ENCODE assay signal across 8 cellular contexts in the genomic region with DNA sequence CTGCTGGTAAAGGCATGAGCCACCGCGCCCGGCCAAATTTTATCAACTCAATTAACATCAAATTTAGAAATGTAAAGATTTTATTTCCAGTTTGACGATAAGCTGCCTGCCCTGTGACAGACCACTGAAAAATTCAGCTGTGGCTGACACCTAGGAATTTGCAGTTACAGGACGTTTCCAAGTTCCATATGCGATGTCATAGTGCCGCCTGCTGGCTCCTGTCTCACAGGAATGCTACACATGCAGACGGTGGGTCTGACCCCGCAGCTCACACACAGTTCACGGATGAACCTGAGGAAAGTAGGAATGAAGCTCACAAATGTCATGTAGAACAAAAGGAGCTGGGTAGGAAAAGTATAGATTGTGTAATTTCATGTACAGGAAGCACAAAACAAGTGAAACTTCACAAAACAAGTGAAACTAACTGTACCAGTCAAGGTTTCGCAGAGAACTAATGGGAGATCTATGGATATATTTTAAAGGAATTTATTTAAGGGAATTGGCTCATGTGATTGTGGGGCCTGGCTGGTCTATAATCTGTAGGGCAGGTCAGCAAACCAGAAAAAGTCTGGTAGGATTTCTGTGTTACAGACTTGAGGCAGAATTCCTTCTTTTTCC. TPM values are rescaled to one million over a fixed set of nuclear protein-coding genes. Genes with fewer than 3 reads are reported as not detected.
DNase-seq lines count a peak whose midpoint lies in the region; ATAC-seq and TF ChIP-seq lines count a peak whose summit lies in the region.

No MANE protein-coding gene starts in this region.

- CTCF ChIA-PET in BJ (lab: Yijun Ruan, JAX) (interaction anchor here (0.5 to 5.0 kb wide), 36 partner anchors 9 to 543 kb away, joined by 3 to 157 read pairs (median 5); a partner anchor contains a TSS), HEK293 (lab: Yijun Ruan, JAX) (interaction anchor here (0.5 to 4.7 kb wide), 55 partner anchors 8 to 866 kb away, joined by 3 to 224 read pairs (median 4); a partner anchor contains a TSS)

- TF ChIP-seq CTCF in BJ (IDR thresholded peaks at IDR 0.05; ENCODE audit: insufficient read depth, low read depth, low read length) (peak; percentile 90), HEK293 (tag by site-specific recombination; IDR thresholded peaks at IDR 0.05) (peak; percentile 91), lower lobe of right lung (IDR thresholded peaks at IDR 0.05) (peak; percentile 88)

- ATAC-seq in lower lobe of right lung: peak; percentile 88 to 95
- no peak for ATAC-seq in GM18511 (IDR thresholded peaks at IDR 0.05; ENCODE audit: unreplicated experiment)

- H3K36me3 ChIP-seq in BJ (ENCODE audit: control insufficient read depth, insufficient read depth, low read length): no peaks in the 10 kb centered on the region
- H3K36me3 ChIP-seq in HEK293 (ENCODE audit: control insufficient read depth in 2 of 2, insufficient read depth in 1 of 2, low read length in 2 of 2): no peaks in the 10 kb centered on the region
- H3K36me3 ChIP-seq in lower lobe of right lung: no peaks in the 10 kb centered on the region

- H3K4me3 ChIP-seq in BJ (ENCODE audit: low read depth, low read length): no peak overlapping the region
- H3K4me3 ChIP-seq in HEK293 (ENCODE audit: low read depth, low read length): no peak overlapping the region
- H3K4me3 ChIP-seq in lower lobe of right lung: no peak overlapping the region

- no peaks in the 10 kb centered on the region for H3K9me3 ChIP-seq in HEK293 (ENCODE audit: control insufficient read depth, insufficient read depth, low read depth, low read length)
- H3K9me3 ChIP-seq in lower lobe of right lung: no peaks in the 10 kb centered on the region

- peak; percentile 33 for DNase-seq in BJ (ENCODE audit: low read depth)
- peak; percentile 37 for DNase-seq in NCI-H774 (lab: John Stamatoyannopoulos, UW)
- DNase-seq in activated CD4-positive, alpha-beta T cell treated with anti-CD3 and anti-CD28 coated beads, Interleukin-2, amount 50 U/mL, for 4 hours: peak; percentile 79 to 82
- DNase-seq in dermis microvascular lymphatic vessel endothelial cell (ENCODE audit: low read depth in 2 of 2): peak; percentile 83
- DNase-seq in lower lobe of right lung: peak; percentile 86
- peak; percentile 50 to 67 (median 62) for DNase-seq in stimulated activated CD4-positive, alpha-beta T cell treated with anti-CD3 and anti-CD28 coated beads, TNF-alpha, amount 100 ng/mL, for 4 hours (ENCODE audit: low read depth in 3 of 3)

- H3K27me3 ChIP-seq in BJ (ENCODE audit: control insufficient read depth, insufficient read depth, low read length) (no peaks in the 10 kb centered on the region), lower lobe of right lung (ENCODE audit: low read depth) (no peaks in the 10 kb centered on the region)

- no peaks in the 10 kb centered on the region for H3K4me1 ChIP-seq in HEK293 (ENCODE audit: control insufficient read depth, insufficient read depth, low read length)
- H3K4me1 ChIP-seq in lower lobe of right lung: no peaks in the 10 kb centered on the region

- H3K27ac ChIP-seq in HEK293 (ENCODE audit: extremely low read depth, low read depth, low read length) (no peak overlapping the region), lower lobe of right lung (no peak overlapping the region)

- intact Hi-C loops in lower lobe of right lung (cut with DNase I): loop anchor here (10.0 kb wide), 1 partner anchor 200 kb away; no protein-coding TSS in a partner anchor

- POLR2A ChIA-PET in BJ (lab: Charles Lee) (no interaction called here), HEK293 (lab: Yijun Ruan, JAX) (interaction anchor here (0.6 to 2.1 kb wide), 4 partner anchors 51 to 233 kb away, joined by 4 to 12 read pairs (median 6); a partner anchor contains a TSS)

TF ChIP-seq in HEK293, 187 proteins besides CTCF, POLR2A, EP300 and RAD21:
- 0 out of 2 replicates have a peak, but pooled peaks have one; percentile 29 for TF ChIP-seq ZNF660 (tag by site-specific recombination; IDR thresholded peaks at IDR 0.05)
- peak; percentile 23; the same call in 1 of the 2 replicates for TF ChIP-seq ZNF2 (tag by site-specific recombination; IDR thresholded peaks at IDR 0.05)
- 0 out of 2 replicates have a peak, but pooled peaks have one; percentile 49 for TF ChIP-seq ZFP37 (tag by site-specific recombination; IDR thresholded peaks at IDR 0.05)
- peak; percentile 75; the same call in 1 of the 2 replicates for TF ChIP-seq ZSCAN30 (tag by site-specific recombination; IDR thresholded peaks at IDR 0.05)
- TF ChIP-seq ZNF174 (tag by site-specific recombination; IDR thresholded peaks at IDR 0.05): no peak
- TF ChIP-seq ZNF561 (tag by site-specific recombination; IDR thresholded peaks at IDR 0.05; ENCODE audit: borderline replicate concordance): 0 out of 2 replicates have a peak, but pooled peaks have one; percentile 36
- TF ChIP-seq, protein P1, sequence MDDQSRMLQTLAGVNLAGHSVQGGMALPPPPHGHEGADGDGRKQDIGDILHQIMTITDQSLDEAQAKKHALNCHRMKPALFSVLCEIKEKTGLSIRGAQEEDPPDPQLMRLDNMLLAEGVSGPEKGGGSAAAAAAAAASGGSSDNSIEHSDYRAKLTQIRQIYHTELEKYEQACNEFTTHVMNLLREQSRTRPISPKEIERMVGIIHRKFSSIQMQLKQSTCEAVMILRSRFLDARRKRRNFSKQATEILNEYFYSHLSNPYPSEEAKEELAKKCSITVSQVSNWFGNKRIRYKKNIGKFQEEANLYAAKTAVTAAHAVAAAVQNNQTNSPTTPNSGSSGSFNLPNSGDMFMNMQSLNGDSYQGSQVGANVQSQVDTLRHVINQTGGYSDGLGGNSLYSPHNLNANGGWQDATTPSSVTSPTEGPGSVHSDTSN (CRISPR knock-in tag; IDR thresholded peaks at IDR 0.05): no peak
- peak; percentile 95 for TF ChIP-seq ZNF654 (tag by site-specific recombination; IDR thresholded peaks at IDR 0.05; ENCODE audit: low read depth)

RNA-seq across cellular contexts. Expression of a gene that starts 13.2 kb away (rescaled TPM):
- polyA plus RNA-seq in BJ (2011; rRNA removed): 32.3 and 59.0 TPM in 2 replicates
- polyA minus RNA-seq in BJ (2011; rRNA and poly(A)+ RNA removed): 50.5 and 56.8 TPM in 2 replicates
- total RNA-seq in dermis microvascular lymphatic vessel endothelial cell (44.5 and 50.7 TPM in 2 replicates), lower lobe of right lung (34.8 TPM)

RNA-seq across cellular contexts. Expression of a gene that starts 50.5 kb away (rescaled TPM):
- 14.5 and 19.0 TPM in 2 replicates for polyA plus RNA-seq in BJ (2011; rRNA removed)
- 6.1 and 7.8 TPM in 2 replicates for polyA minus RNA-seq in BJ (2011; rRNA and poly(A)+ RNA removed)
- total RNA-seq in dermis microvascular lymphatic vessel endothelial cell (13.5 and 15.6 TPM in 2 replicates), lower lobe of right lung (52.6 TPM)

RNA-seq across cellular contexts. Expression of a gene that starts 56.6 kb away (rescaled TPM):
- polyA plus RNA-seq in BJ (2011; rRNA removed): 13.3 and 17.0 TPM in 2 replicates
- 18.2 and 23.5 TPM in 2 replicates for polyA minus RNA-seq in BJ (2011; rRNA and poly(A)+ RNA removed)
- total RNA-seq in dermis microvascular lymphatic vessel endothelial cell: 20.2 and 21.1 TPM in 2 replicates
- total RNA-seq in lower lobe of right lung: 29.1 TPM

Comparison
In these comparisons a context has a peak if more than half of its experiments do, and no peak if none do; other contexts are left out.
1. DNase-seq: peak in every context shown above with its lines; median percentile 86 in lower lobe of right lung; 83 in dermis microvascular lymphatic vessel endothelial cell; 80 in activated CD4-positive, alpha-beta T cell treated with anti-CD3 and anti-CD28 coated beads, Interleukin-2, amount 50 U/mL, for 4 hours; 62 in stimulated activated CD4-positive, alpha-beta T cell treated with anti-CD3 and anti-CD28 coated beads, TNF-alpha, amount 100 ng/mL, for 4 hours; 37 in NCI-H774; 33 in BJ.